8 cellular contexts compared by ENCODE assay signal in the genomic region with DNA sequence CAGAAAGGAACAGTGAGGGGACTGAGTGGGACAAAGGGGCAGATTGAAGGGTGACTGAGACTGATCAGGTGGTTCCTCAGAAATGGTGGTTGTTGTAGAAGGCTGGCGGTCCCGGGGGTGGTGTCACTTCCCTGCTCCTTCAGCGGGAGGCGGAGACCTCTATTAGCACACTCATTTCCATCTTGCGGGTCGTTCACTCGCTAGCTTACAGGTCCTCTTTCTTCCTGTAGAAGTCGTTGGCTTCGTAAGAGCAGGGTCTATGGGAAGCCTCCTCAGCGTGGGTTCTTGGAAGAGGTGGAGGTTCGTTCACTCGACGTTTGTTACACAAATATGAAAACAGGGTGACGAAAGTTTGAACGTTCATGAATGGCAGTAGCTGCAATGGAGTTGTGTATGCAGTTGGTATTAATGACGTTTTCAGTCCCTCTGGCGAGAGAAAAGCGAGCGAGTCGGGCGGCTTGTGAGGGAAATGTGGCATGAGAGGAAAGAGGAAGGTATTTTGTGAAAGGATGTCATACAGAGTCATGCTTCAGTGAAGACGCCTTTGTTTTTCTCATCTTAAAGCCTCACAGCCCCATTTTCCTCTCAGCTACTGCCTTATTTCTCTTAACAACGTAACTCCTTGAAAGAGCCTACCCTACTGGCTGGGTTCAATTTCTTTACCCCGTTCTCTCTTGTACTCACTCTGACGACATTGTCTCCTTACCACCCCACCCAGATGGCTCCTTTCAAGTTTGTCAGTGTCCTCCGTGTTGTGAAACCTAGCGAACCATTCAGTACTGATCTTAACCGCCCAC. TPM values are rescaled to one million over a fixed set of nuclear protein-coding genes. Genes with fewer than 3 reads are reported as not detected.
DNase-seq lines count a peak whose midpoint lies in the region; ATAC-seq and TF ChIP-seq lines count a peak whose summit lies in the region.

No MANE protein-coding gene starts in this region.

- H3K27me3 ChIP-seq in BJ (ENCODE audit: control insufficient read depth, insufficient read depth, low read length) (no peaks in the 10 kb centered on the region), fibroblast of lung (ENCODE audit: control insufficient read depth, insufficient read depth, low read length) (no peaks in the 10 kb centered on the region)

- H3K36me3 Mint-ChIP-seq in activated T-cell treated with anti-CD3 and anti-CD28 coated beads, Interleukin-2, amount 50 U/mL, for 24 hours (ENCODE audit: low read depth) = peaks cover 2% of the 10 kb centered on the region
- H3K36me3 Mint-ChIP-seq in neural crest cell (ENCODE audit: low read depth) = peaks cover 4% of the 10 kb centered on the region
- H3K36me3 Mint-ChIP-seq in type B pancreatic cell = no peaks in the 10 kb centered on the region

- H3K9ac ChIP-seq in fibroblast of lung (ENCODE audit: insufficient read depth, low read length) = peak overlapping the region; percentile 68

- DNase-seq in BJ (ENCODE audit: low read depth) = no peak
- peak; percentile 69 for DNase-seq in NOMO-1 treated with dmso at 0.1 percent for 144 hours (lab: John Stamatoyannopoulos, UW; ENCODE audit: unreplicated experiment)
- no peak for DNase-seq in activated T-cell treated with anti-CD3 and anti-CD28 coated beads, Interleukin-2, amount 50 U/mL, for 24 hours
- DNase-seq in fibroblast of lung (ENCODE audit: low read depth in 2 of 2) = peak; percentile 36 to 62
- DNase-seq in neural crest cell (ENCODE audit: low read depth, low spot score) = no peak
- DNase-seq in type B pancreatic cell (ENCODE audit: extremely low spot score, unreplicated experiment) = no peak

- TF ChIP-seq CTCF in BJ (IDR thresholded peaks at IDR 0.05; ENCODE audit: insufficient read depth, low read depth, low read length) (no peak), fibroblast of lung (conservative IDR thresholded peaks at IDR 0.05 in 1 of 2, IDR thresholded peaks at IDR 0.05 in 1 of 2; ENCODE audit: low read depth in 1 of 2, low read length in 2 of 2) (no peak), neural crest cell (conservative IDR thresholded peaks at IDR 0.05) (no peak), type B pancreatic cell (conservative IDR thresholded peaks at IDR 0.05) (no peak)

- no peaks in the 10 kb centered on the region for H3K79me2 ChIP-seq in fibroblast of lung (ENCODE audit: control insufficient read depth, insufficient read depth, low read length)

- peak overlapping the region; percentile 82 for H3K27ac ChIP-seq in fibroblast of lung (ENCODE audit: insufficient read depth, low read length)

- POLR2A ChIA-PET in BJ (lab: Charles Lee) = interaction anchor here (0.6 kb wide), 1 partner anchor 134 kb away, joined by 3 read pairs; no protein-coding TSS in a partner anchor

- H3K27me3 Mint-ChIP-seq in activated T-cell treated with anti-CD3 and anti-CD28 coated beads, Interleukin-2, amount 50 U/mL, for 24 hours = peaks cover 17% of the 10 kb centered on the region
- H3K27me3 Mint-ChIP-seq in neural crest cell (ENCODE audit: low read depth) (peaks cover 21% of the 10 kb centered on the region), type B pancreatic cell (peaks cover 2% of the 10 kb centered on the region)

- peak overlapping the region; percentile 97 for H2AFZ ChIP-seq in fibroblast of lung (ENCODE audit: low read length)

- peak overlapping the region; percentile 78 for H3K4me3 ChIP-seq in BJ (ENCODE audit: low read depth, low read length)
- H3K4me3 ChIP-seq in fibroblast of lung (replicated peaks in 1 of 4; ENCODE audit: control extremely low read depth in 1 of 4, insufficient read depth in 1 of 4, low read depth in 3 of 4, low read length in 4 of 4) = peak overlapping the region; percentile 66 to 81 (median 72)

- peak overlapping the region; percentile 89 for H3K27ac Mint-ChIP-seq in activated T-cell treated with anti-CD3 and anti-CD28 coated beads, Interleukin-2, amount 50 U/mL, for 24 hours
- H3K27ac Mint-ChIP-seq in neural crest cell (ENCODE audit: unreplicated experiment) (peak overlapping the region; percentile 97), type B pancreatic cell (peak overlapping the region; percentile 97)

- CTCF ChIA-PET in BJ (lab: Yijun Ruan, JAX) = interaction anchor here (0.9 to 1.9 kb wide), 3 partner anchors 9 to 87 kb away, joined by 3 to 7 read pairs (median 3); no protein-coding TSS in a partner anchor

- peak; percentile 30 for ATAC-seq in GM18909 (IDR thresholded peaks at IDR 0.05; ENCODE audit: poor library complexity, unreplicated experiment)
- ATAC-seq in HG03175 (IDR thresholded peaks at IDR 0.05; ENCODE audit: unreplicated experiment) = peak; percentile 27

- H3K4me1 Mint-ChIP-seq in activated T-cell treated with anti-CD3 and anti-CD28 coated beads, Interleukin-2, amount 50 U/mL, for 24 hours (ENCODE audit: low read depth) = peaks cover 16% of the 10 kb centered on the region
- H3K4me1 Mint-ChIP-seq in neural crest cell (peaks cover 25% of the 10 kb centered on the region), type B pancreatic cell (ENCODE audit: unreplicated experiment) (peaks cover 9% of the 10 kb centered on the region)

- no peaks in the 10 kb centered on the region for H4K20me1 ChIP-seq in fibroblast of lung (ENCODE audit: control insufficient read depth, extremely low read depth, insufficient read depth, low read length)

- H3K9me3 Mint-ChIP-seq in activated T-cell treated with anti-CD3 and anti-CD28 coated beads, Interleukin-2, amount 50 U/mL, for 24 hours = no peaks in the 10 kb centered on the region
- H3K9me3 Mint-ChIP-seq in neural crest cell = peaks cover 13% of the 10 kb centered on the region
- H3K9me3 Mint-ChIP-seq in type B pancreatic cell = no peaks in the 10 kb centered on the region

- H3K36me3 ChIP-seq in BJ (ENCODE audit: control insufficient read depth, insufficient read depth, low read length) = no peaks in the 10 kb centered on the region
- H3K36me3 ChIP-seq in fibroblast of lung (ENCODE audit: control insufficient read depth, insufficient read depth, low read length) = no peaks in the 10 kb centered on the region

- H3K4me3 Mint-ChIP-seq in activated T-cell treated with anti-CD3 and anti-CD28 coated beads, Interleukin-2, amount 50 U/mL, for 24 hours = peak overlapping the region; percentile 84
- H3K4me3 Mint-ChIP-seq in neural crest cell (peak overlapping the region; percentile 92), type B pancreatic cell (peak overlapping the region; percentile 98)

- no peaks in the 10 kb centered on the region for H3K4me1 ChIP-seq in fibroblast of lung (ENCODE audit: control insufficient read depth, extremely low read depth, insufficient read depth, low read length)

- H3K4me2 ChIP-seq in fibroblast of lung (ENCODE audit: extremely low read depth, insufficient read depth, low read length) = peak overlapping the region; percentile 93

- H3K9me3 ChIP-seq in fibroblast of lung (ENCODE audit: control insufficient read depth, insufficient read depth, low read depth, low read length) = no peaks in the 10 kb centered on the region

RNA-seq across cellular contexts. Expression of a gene that starts 0.7 kb away (rescaled TPM):
- 0.22 and 0.93 TPM in 2 replicates for polyA plus RNA-seq in BJ (2011; rRNA removed)
- 0.33 and 2.0 TPM in 2 replicates for polyA minus RNA-seq in BJ (2011; rRNA and poly(A)+ RNA removed)
- 9.2 and 10.0 TPM in 2 replicates for total RNA-seq in fibroblast of lung
- 1.0 and 1.3 TPM in 2 replicates for polyA plus RNA-seq in fibroblast of lung
- 0.70 and 1.3 TPM in 2 replicates for polyA plus RNA-seq in fibroblast of lung (2012)
- not detected in 2 replicates for polyA minus RNA-seq in fibroblast of lung (ENCODE audit: low replicate concordance)
- total RNA-seq in neural crest cell = 1.5 and 2.2 TPM in 2 replicates
- total RNA-seq in type B pancreatic cell (ENCODE audit: low replicate concordance) = 4.4 and 7.1 TPM in 2 replicates

Comparison
In these comparisons a context has a peak if more than half of its experiments do, and no peak if none do; other contexts are left out.
1. DNase-seq: peak in NOMO-1 treated with dmso at 0.1 percent for 144 hours (single experiment) and fibroblast of lung (2 of 2); none in BJ (single experiment), activated T-cell treated with anti-CD3 and anti-CD28 coated beads, Interleukin-2, amount 50 U/mL, for 24 hours (single experiment), neural crest cell (single experiment) and type B pancreatic cell (single experiment).
2. Peak in every context shown above with its lines, with median percentiles within 50 percentile points of each other: H3K27ac Mint-ChIP-seq and H3K4me3 Mint-ChIP-seq.